In genomic region chr2:19357383-19358241, GRCh38 we compare ENCODE assay signal across 8 cellular contexts. TPM values are rescaled to one million over a fixed set of nuclear protein-coding genes. Genes with fewer than 3 reads are reported as not detected.
DNase-seq lines count a peak whose midpoint lies in the region; ATAC-seq, FAIRE-seq and TF ChIP-seq lines count a peak whose summit lies in the region.

No MANE protein-coding gene starts in this region.

- H3K4me3 Mint-ChIP-seq in WTC11, result peak overlapping the region; percentile 69

- no peaks in the 10 kb centered on the region for H3K9me3 Mint-ChIP-seq in WTC11

- POLR2A ChIA-PET in WTC11 (lab: Charles Lee), result interaction anchor here (0.6 kb wide), 1 partner anchor 1685 kb away, joined by 3 read pairs; no protein-coding TSS in a partner anchor

- ATAC-seq in WTC11 (peak; percentile 5), heart left ventricle (peak in 3 of 4 donors; percentile 21 to 44 (median 27)), HG02571 (IDR thresholded peaks at IDR 0.05; ENCODE audit: unreplicated experiment) (no peak)

- intact Hi-C loops in heart left ventricle (cut with DNase I), result loop anchor here in 6 of 10 donors (2.0 to 10.0 kb wide), 7 partner anchors 313 to 923 kb away; no protein-coding TSS in a partner anchor

- H3K4me1 Mint-ChIP-seq in WTC11, result peaks cover 52% of the 10 kb centered on the region

- TF ChIP-seq POLR2A in heart left ventricle (IDR thresholded peaks at IDR 0.05), result no peak

- WGBS in heart left ventricle, 4 donors, result 6 to 13% (median 8%) methylated on average over 30 to 45 of the region's 45 CpGs
- 4 to 6% (median 5%) methylated on average over 45 of the region's 45 CpGs for WGBS in small intestine, 3 donors

- no peaks in the 10 kb centered on the region for H3K9me3 ChIP-seq in heart left ventricle
- no peaks in the 10 kb centered on the region for H3K9me3 ChIP-seq in small intestine (ENCODE audit: control insufficient read depth, low read depth)

- H3K36me3 Mint-ChIP-seq in WTC11, result no peaks in the 10 kb centered on the region

- DNase-seq in GM20000 (ENCODE audit: low spot score) (peak; percentile 16), WTC11 (ENCODE audit: low spot score) (peak; percentile 42), heart left ventricle (peak in 1 of 5 donors; percentile 50), retina (peak; percentile 65), KG1 (lab: John Stamatoyannopoulos, UW) (no peak), SW 1271 (lab: John Stamatoyannopoulos, UW) (no peak), small intestine (no peak)

- peaks cover 99% of the 10 kb centered on the region for H3K27me3 Mint-ChIP-seq in WTC11 (ENCODE audit: low read depth)

- H3K4me3 ChIP-seq in heart left ventricle (peak overlapping the region; percentile 45 to 90 (median 64)), small intestine (ENCODE audit: low read depth in 1 of 2, low read length in 2 of 2) (peak overlapping the region in 1 of 2 donors; percentile 35)

- H3K27me3 ChIP-seq in heart left ventricle, result peaks cover 0 to 90% (median 37%) of the 10 kb centered on the region in 9 donors
- H3K27me3 ChIP-seq in small intestine (ENCODE audit: control insufficient read depth in 2 of 2, insufficient read depth in 2 of 2, low read length in 2 of 2), result peaks cover 11 to 59% of the 10 kb centered on the region in 2 donors

- H3K27ac ChIP-seq in heart left ventricle (peak overlapping the region; percentile 27 to 84 (median 66)), small intestine (ENCODE audit: low read depth in 1 of 2, low read length in 1 of 2) (no peak overlapping the region)

- H3K4me1 ChIP-seq in heart left ventricle (peaks cover 0 to 45% (median 22%) of the 10 kb centered on the region in 12 donors), small intestine (ENCODE audit: control insufficient read depth in 2 of 2, insufficient read depth in 1 of 2, low read depth in 1 of 2, low read length in 1 of 2) (peaks cover 0 to 7% of the 10 kb centered on the region in 2 donors)

- CTCF ChIA-PET in WTC11 (lab: Charles Lee), result interaction anchor here (0.6 to 5.5 kb wide), 16 partner anchors 9 to 970 kb away, joined by 3 to 73 read pairs (median 4); partner anchors contain the start of gene RDH14

- no peak for TF ChIP-seq CTCF in GM20000 (IDR thresholded peaks at IDR 0.05; ENCODE audit: extremely low read depth, missing control alignments)
- TF ChIP-seq CTCF in WTC11 (IDR thresholded peaks at IDR 0.05), result no peak
- TF ChIP-seq CTCF in heart left ventricle (IDR thresholded peaks at IDR 0.05), result no peak

- no peak for FAIRE-seq in small intestine (lab: Jason Lieb, UNC)

- no peak overlapping the region for H3K27ac Mint-ChIP-seq in WTC11

- H3K36me3 ChIP-seq in heart left ventricle, result peaks cover 0 to 7% (median 0%) of the 10 kb centered on the region in 9 donors
- no peaks in the 10 kb centered on the region for H3K36me3 ChIP-seq in small intestine (ENCODE audit: control insufficient read depth in 2 of 2, insufficient read depth in 2 of 2, low read length in 2 of 2)

TF ChIP-seq in WTC11, 78 proteins besides CTCF, POLR2A, EP300 and RAD21:
- no peak for TF ChIP-seq NR3C1 (CRISPR knock-in tag; conservative IDR thresholded peaks at IDR 0.05; ENCODE audit: low read depth)
TF ChIP-seq in WTC11: peak in this region for 0.

RNA-seq across cellular contexts. Expression of gene OSR1, which starts 0.8 kb away (rescaled TPM):
- 0.22 to 0.55 TPM (median 0.27 TPM) in 3 replicates for total RNA-seq in WTC11 (2021)
- 10 to 100 TPM in 2 of 9 donors, 1 to 10 TPM in 7; 1.4 to 26.0 (median 4.7) TPM for total RNA-seq in heart left ventricle
- 1 to 10 TPM; 3.5 to 6.0 TPM for polyA plus RNA-seq in heart left ventricle
- polyA plus RNA-seq in small intestine, result 10 to 100 TPM in 1 of 3 donors, under 1 TPM in 1, not detected in 1; 0.27 to 12.2 TPM

Comparison
In these comparisons a context has a peak if more than half of its experiments do, and no peak if none do; other contexts are left out.
1. DNase-seq: peak in GM20000 (single experiment), WTC11 (single experiment) and retina (single experiment); none in KG1 (single experiment), SW 1271 (0 of 2) and small intestine (single experiment).
2. H3K27ac ChIP-seq: peak in heart left ventricle (12 of 12); none in small intestine (0 of 2).